In the genomic region with DNA sequence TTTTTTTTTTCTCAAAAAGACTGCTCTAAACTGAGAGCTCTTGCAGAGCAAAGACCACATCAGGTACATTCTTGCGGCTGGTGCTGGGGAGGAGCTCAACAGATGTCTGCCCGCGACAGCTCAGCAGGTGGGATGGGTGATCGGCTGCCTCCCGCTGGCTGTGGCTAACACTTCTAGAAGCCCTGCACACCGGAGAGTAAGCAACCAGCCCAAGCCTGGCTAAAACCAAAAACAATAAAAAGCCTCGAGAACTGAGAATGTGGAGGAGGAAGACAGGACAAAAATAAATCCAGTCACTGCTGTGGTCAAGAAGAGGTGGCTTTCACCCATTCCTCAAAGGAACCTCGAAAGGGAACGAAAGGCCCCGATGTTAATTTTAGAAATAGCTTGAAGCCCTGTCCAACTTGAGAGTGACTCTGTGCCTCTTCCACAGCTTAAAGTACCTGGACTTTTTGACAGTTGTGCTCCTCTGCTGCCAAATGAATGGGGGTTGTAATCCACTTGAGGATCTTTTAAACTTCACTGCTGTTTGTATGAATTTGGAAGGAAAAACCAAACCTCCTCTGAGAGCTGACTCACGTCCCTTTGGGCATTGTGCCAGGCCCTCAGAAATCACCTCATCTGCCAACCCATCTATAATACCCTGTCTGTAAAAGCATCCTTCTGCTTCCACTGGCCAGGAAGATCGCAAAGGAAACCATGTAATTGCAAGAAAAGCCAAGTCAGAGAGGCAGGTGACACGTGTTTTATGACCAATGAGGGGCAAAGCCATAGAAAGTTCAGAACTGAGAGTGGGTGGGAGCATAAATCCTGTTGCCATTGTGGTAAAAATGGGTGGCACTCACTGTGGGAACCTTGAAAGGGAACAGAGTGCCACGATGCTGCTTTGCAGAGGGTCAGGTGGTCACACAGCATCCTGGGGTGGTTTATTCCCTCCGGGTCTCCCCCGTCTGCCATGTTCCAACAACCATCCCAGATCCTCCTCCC, we compare ENCODE assay signal across 1 cellular context.
TF ChIP-seq lines count a peak whose summit lies in the region.

No MANE protein-coding gene starts in this region.

TF ChIP-seq in HCT116, 20 proteins besides CTCF, POLR2A, EP300 and RAD21 (continued from another document):
- TF ChIP-seq, protein P1, sequence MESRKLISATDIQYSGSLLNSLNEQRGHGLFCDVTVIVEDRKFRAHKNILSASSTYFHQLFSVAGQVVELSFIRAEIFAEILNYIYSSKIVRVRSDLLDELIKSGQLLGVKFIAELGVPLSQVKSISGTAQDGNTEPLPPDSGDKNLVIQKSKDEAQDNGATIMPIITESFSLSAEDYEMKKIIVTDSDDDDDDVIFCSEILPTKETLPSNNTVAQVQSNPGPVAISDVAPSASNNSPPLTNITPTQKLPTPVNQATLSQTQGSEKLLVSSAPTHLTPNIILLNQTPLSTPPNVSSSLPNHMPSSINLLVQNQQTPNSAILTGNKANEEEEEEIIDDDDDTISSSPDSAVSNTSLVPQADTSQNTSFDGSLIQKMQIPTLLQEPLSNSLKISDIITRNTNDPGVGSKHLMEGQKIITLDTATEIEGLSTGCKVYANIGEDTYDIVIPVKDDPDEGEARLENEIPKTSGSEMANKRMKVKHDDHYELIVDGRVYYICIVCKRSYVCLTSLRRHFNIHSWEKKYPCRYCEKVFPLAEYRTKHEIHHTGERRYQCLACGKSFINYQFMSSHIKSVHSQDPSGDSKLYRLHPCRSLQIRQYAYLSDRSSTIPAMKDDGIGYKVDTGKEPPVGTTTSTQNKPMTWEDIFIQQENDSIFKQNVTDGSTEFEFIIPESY (IDR thresholded peaks at IDR 0.05; ENCODE audit: extremely low read depth, insufficient replicate concordance, low read length), result no peak
- no peak for TF ChIP-seq JUND (IDR thresholded peaks at IDR 0.05)
